In the genomic region with DNA sequence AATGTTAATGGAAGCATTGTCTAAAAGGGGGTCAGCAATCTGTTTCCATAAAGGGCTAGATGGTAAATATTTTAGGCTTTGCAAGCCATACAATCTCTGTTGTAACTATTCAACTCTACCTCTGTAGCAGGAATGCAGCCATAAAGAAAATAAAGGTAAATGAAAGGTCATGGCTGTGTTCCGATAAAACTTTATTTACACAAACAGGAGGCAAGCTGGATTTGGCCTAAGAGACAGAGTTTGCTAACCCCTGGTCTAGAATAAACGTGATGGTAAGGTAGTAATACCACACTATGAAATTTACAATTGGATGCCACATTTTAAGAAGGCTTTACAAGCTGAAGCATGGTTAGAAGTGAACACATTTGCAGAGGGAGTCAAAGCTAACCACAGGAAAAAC, we compare ENCODE assay signal across 9 cellular contexts.
"Had no signal": no experiment of that assay in that cellular context is flagged by ENCODE, and none has a peak within 500 bp of the region (broad histone marks: within the 10 kb centered on the region; RNA-seq: fewer than 3 reads in every experiment).

No MANE protein-coding gene starts in this region.

- H2AFZ ChIP-seq: GM23338 had no signal

- H3K27me3 Mint-ChIP-seq: IgD-negative memory B cell had no signal

- H3K4me3 Mint-ChIP-seq: GM23338, HFFc6, IgD-negative memory B cell had no signal

- H3K36me3 ChIP-seq: HAP-1 had no signal

- H3K4me1 ChIP-seq: HAP-1 had no signal

- DNase-seq: H7, HFFc6, KG1 had no signal

- H3K9me3 ChIP-seq: HAP-1 had no signal

- H3K4me2 ChIP-seq: GM23338 had no signal

- ATAC-seq: GM23338, HCT116 had no signal

- H3K27ac Mint-ChIP-seq: GM23338, HFFc6, IgD-negative memory B cell had no signal

- H3K9me3 Mint-ChIP-seq: GM23338, HFFc6, IgD-negative memory B cell had no signal

- FAIRE-seq: H1 had no signal

- H3K4me3 ChIP-seq: GM23338, HAP-1 had no signal

- H3K27ac ChIP-seq: HL-60 had no signal
